24 cellular contexts compared by ENCODE assay signal in the genomic region with DNA sequence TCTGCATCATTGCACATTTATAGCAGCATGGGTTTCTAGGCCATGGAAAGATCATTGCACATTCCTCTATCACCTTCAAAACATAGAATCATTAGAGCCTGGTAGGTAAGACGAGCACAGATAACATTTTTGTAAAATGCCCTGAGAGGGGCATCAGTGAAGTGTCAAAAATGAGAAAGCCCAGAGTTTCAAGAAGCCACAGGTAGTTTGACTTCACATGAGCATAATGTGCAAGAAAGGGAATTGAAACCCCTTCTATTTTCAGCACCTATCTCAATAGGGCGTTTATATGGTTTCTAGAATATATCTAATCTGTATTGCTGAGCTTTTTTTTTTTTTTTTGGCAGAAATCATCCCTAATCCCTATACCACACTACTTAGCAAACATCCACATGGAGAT.
"Had no signal": no experiment of that assay in that cellular context is flagged by ENCODE, and none has a peak within 500 bp of the region (broad histone marks: within the 10 kb centered on the region; RNA-seq: fewer than 3 reads in every experiment).

No MANE protein-coding gene starts in this region.

- H3K27ac ChIP-seq: left lung, parathyroid adenoma, thoracic aorta, upper lobe of left lung had no signal

- H3K27me3 ChIP-seq: left lung, upper lobe of left lung had no signal

- H3K4me1 ChIP-seq: left lung, parathyroid adenoma, upper lobe of left lung had no signal

- H3K4me3 Mint-ChIP-seq: activated B cell treated with CpG ODN at 0.5 μM for 24 hours; activated CD4-positive, alpha-beta T cell treated with anti-CD3 and anti-CD28 coated beads for 36 hours; activated naive CD8-positive, alpha-beta T cell treated with anti-CD3 and anti-CD28 coated beads for 36 hours; naive B cell had no signal

- H2AFZ ChIP-seq: parathyroid adenoma had no signal

- H3K79me2 ChIP-seq: parathyroid adenoma had no signal

- ATAC-seq: activated CD4-positive, alpha-beta T cell treated with anti-CD3 and anti-CD28 coated beads for 36 hours; left lung; right cardiac atrium had no signal

- H3K4me3 ChIP-seq: left lung, lung, thoracic aorta, upper lobe of left lung had no signal

- FAIRE-seq: astrocyte, colon had no signal

- H3K36me3 ChIP-seq: left lung, thoracic aorta, upper lobe of left lung had no signal

- H3K36me3 Mint-ChIP-seq: activated naive CD8-positive, alpha-beta T cell treated with anti-CD3 and anti-CD28 coated beads for 36 hours; naive B cell had no signal

- H3K27me3 Mint-ChIP-seq: activated B cell treated with CpG ODN at 0.5 μM for 24 hours; activated CD4-positive, alpha-beta T cell treated with anti-CD3 and anti-CD28 coated beads for 36 hours; activated naive CD8-positive, alpha-beta T cell treated with anti-CD3 and anti-CD28 coated beads for 36 hours; naive B cell had no signal

- H3K4me1 Mint-ChIP-seq: activated B cell treated with CpG ODN at 0.5 μM for 24 hours; activated CD4-positive, alpha-beta T cell treated with anti-CD3 and anti-CD28 coated beads for 36 hours; activated naive CD8-positive, alpha-beta T cell treated with anti-CD3 and anti-CD28 coated beads for 36 hours; naive B cell had no signal

- DNase-seq: activated B cell treated with CpG ODN at 0.5 μM for 24 hours; activated CD4-positive, alpha-beta T cell treated with anti-CD3 and anti-CD28 coated beads for 36 hours; activated CD4-positive, alpha-beta T cell treated with anti-CD3 and anti-CD28 coated beads, Interleukin-2, amount 50 U/mL, for 4 hours; activated naive CD4-positive, alpha-beta T cell treated with Interleukin-2 at 50 U/mL for 16 hours; activated naive CD8-positive, alpha-beta T cell treated with anti-CD3 and anti-CD28 coated beads for 36 hours; activated T-cell treated with anti-CD3 and anti-CD28 coated beads, Interleukin-2, amount 50 U/mL, for 48 hours; central memory CD4-positive, alpha-beta T cell; effector memory CD4-positive, alpha-beta T cell; foreskin melanocyte; glutamatergic neuron; hippocampal formation; kidney glomerular epithelial cell; left lung; naive B cell; nucleus accumbens; right cardiac atrium; stimulated activated CD4-positive, alpha-beta T cell treated with anti-CD3 and anti-CD28 coated beads, Interleukin-4, amount 100 ng/mL, for 24 hours; stimulated activated naive CD4-positive, alpha-beta T cell treated with Interleukin-2 at 50 U/mL for 16 hours; upper lobe of left lung had no signal

- H3K27ac Mint-ChIP-seq: activated B cell treated with CpG ODN at 0.5 μM for 24 hours; activated CD4-positive, alpha-beta T cell treated with anti-CD3 and anti-CD28 coated beads for 36 hours; activated naive CD8-positive, alpha-beta T cell treated with anti-CD3 and anti-CD28 coated beads for 36 hours; naive B cell had no signal

- H3K9ac ChIP-seq: parathyroid adenoma had no signal

- H3K9me3 ChIP-seq: left lung, thoracic aorta, upper lobe of left lung had no signal
